Comparison of ENCODE assay signal across 7 cellular contexts in the genomic region with DNA sequence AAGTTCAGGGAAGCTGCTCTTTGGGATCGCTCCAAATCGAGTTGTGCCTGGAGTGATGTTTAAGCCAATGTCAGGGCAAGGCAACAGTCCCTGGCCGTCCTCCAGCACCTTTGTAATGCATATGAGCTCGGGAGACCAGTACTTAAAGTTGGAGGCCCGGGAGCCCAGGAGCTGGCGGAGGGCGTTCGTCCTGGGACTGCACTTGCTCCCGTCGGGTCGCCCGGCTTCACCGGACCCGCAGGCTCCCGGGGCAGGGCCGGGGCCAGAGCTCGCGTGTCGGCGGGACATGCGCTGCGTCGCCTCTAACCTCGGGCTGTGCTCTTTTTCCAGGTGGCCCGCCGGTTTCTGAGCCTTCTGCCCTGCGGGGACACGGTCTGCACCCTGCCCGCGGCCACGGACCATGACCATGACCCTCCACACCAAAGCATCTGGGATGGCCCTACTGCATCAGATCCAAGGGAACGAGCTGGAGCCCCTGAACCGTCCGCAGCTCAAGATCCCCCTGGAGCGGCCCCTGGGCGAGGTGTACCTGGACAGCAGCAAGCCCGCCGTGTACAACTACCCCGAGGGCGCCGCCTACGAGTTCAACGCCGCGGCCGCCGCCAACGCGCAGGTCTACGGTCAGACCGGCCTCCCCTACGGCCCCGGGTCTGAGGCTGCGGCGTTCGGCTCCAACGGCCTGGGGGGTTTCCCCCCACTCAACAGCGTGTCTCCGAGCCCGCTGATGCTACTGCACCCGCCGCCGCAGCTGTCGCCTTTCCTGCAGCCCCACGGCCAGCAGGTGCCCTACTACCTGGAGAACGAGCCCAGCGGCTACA. TPM values are rescaled to one million over a fixed set of nuclear protein-coding genes. Genes with fewer than 3 reads are reported as not detected.
DNase-seq lines count a peak whose midpoint lies in the region; ATAC-seq and TF ChIP-seq lines count a peak whose summit lies in the region.

TSS of gene ESR1 (plus strand) at position 170 of the 818 bp plus-strand sequence. CDS start at position 401, 231 bp downstream.

- peak; percentile 19 to 69 for DNase-seq in foreskin fibroblast
- DNase-seq in posterior vena cava (ENCODE audit: low spot score), result peak; percentile 80
- no peak for DNase-seq in NCI-H1694 (lab: John Stamatoyannopoulos, UW)
- no peak for DNase-seq in SKM-1 (lab: John Stamatoyannopoulos, UW; ENCODE audit: unreplicated experiment)
- no peak for DNase-seq in cerebellar cortex (ENCODE audit: low spot score)

- H3K27ac ChIP-seq in VCaP, result no peak within 1 kb of the TSS

- ATAC-seq in GM21576 (IDR thresholded peaks at IDR 0.05; ENCODE audit: unreplicated experiment), result peak; percentile 46

- TF ChIP-seq CTCF in VCaP (conservative IDR thresholded peaks at IDR 0.05) (0 out of 2 replicates have a peak, but pooled peaks have one; percentile 5), foreskin fibroblast (IDR thresholded peaks at IDR 0.05; ENCODE audit: low read depth, low read length) (no peak)

- peak within 1 kb of the TSS in 1 of 2 donors; percentile 26 for H3K4me3 ChIP-seq in foreskin fibroblast (ENCODE audit: low read depth in 1 of 2, low read length in 2 of 2)

- intact Hi-C loops in posterior vena cava (cut with DNase I), result no loop called here

RNA-seq across cellular contexts. Expression of gene ESR1, which starts in this region (rescaled TPM):
- total RNA-seq in posterior vena cava, result 10 to 100 TPM in 1 of 2 donors, 1 to 10 TPM in 1; 9.4 to 11.6 TPM

Comparison
In these comparisons a context has a peak if more than half of its experiments do, and no peak if none do; other contexts are left out.
1. DNase-seq: peak in foreskin fibroblast (2 of 2) and posterior vena cava (single experiment); none in NCI-H1694 (single experiment), SKM-1 (single experiment) and cerebellar cortex (single experiment).